12 cellular contexts compared by ENCODE assay signal in the genomic region with DNA sequence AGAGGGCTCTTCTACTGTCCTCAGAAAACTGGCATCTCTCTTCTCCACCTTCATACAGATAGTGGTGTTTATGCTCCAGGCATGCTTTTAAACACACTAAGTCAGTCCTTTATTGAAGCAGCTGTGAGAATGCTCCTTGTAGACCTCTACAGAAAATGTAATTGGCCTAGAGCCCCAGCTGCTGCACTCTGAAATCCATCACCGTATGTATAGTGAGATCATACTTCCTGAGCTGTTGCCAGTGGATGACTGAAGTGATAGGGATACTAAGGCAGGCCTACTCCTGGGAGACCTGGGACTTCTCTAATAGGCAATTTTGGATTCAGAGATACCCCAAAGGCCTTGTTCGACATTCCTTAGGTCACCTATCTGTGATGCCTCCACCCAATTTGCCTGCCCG.
"Had no signal": no experiment of that assay in that cellular context is flagged by ENCODE, and none has a peak within 500 bp of the region (broad histone marks: within the 10 kb centered on the region; RNA-seq: fewer than 3 reads in every experiment).

No MANE protein-coding gene starts in this region.

- H3K4me3 Mint-ChIP-seq: activated CD8-positive, alpha-beta memory T cell treated with anti-CD3 and anti-CD28 coated beads, Interleukin-2, amount 10 ng/mL, durations not matched to agents 7 days and 5 days; activated naive CD8-positive, alpha-beta T cell treated with anti-CD3 and anti-CD28 coated beads for 36 hours; activated T-cell treated with anti-CD3 and anti-CD28 coated beads, Interleukin-2, amount 50 U/mL, for 24 hours; T-helper 2 cell treated with Interferon-gamma antibody and Interleukin-4, amounts not matched to agents 5 μg/mL and 100 μg/mL, for 36 hours had no signal

- ATAC-seq: activated CD8-positive, alpha-beta memory T cell treated with anti-CD3 and anti-CD28 coated beads, Interleukin-2, amount 10 ng/mL, durations not matched to agents 7 days and 5 days; gastrocnemius medialis had no signal

- H3K36me3 ChIP-seq: gastrocnemius medialis, transverse colon had no signal

- H3K4me1 ChIP-seq: gastrocnemius medialis, transverse colon had no signal

- DNase-seq: activated CD4-positive, alpha-beta T cell treated with anti-CD3 and anti-CD28 coated beads for 1 hour; activated CD4-positive, alpha-beta T cell treated with anti-CD3 and anti-CD28 coated beads, Interleukin-2, amount 50 U/mL, for 48 hours; activated CD8-positive, alpha-beta memory T cell treated with anti-CD3 and anti-CD28 coated beads, Interleukin-2, amount 10 ng/mL, durations not matched to agents 7 days and 5 days; activated gamma-delta T cell; activated naive CD8-positive, alpha-beta T cell treated with anti-CD3 and anti-CD28 coated beads for 36 hours; activated T-cell treated with anti-CD3 and anti-CD28 coated beads, Interleukin-2, amount 50 U/mL, for 24 hours; anterior cingulate cortex; gastrocnemius medialis; transverse colon had no signal

- H3K79me2 ChIP-seq: hepatocyte had no signal

- H3K9me3 ChIP-seq: gastrocnemius medialis, transverse colon had no signal

- H3K9me3 Mint-ChIP-seq: activated T-cell treated with anti-CD3 and anti-CD28 coated beads, Interleukin-2, amount 50 U/mL, for 24 hours; T-helper 2 cell treated with Interferon-gamma antibody and Interleukin-4, amounts not matched to agents 5 μg/mL and 100 μg/mL, for 36 hours had no signal

- H3K4me3 ChIP-seq: gastrocnemius medialis, hepatocyte, skin epidermis, transverse colon had no signal

- H3K4me1 Mint-ChIP-seq: activated CD8-positive, alpha-beta memory T cell treated with anti-CD3 and anti-CD28 coated beads, Interleukin-2, amount 10 ng/mL, durations not matched to agents 7 days and 5 days; activated naive CD8-positive, alpha-beta T cell treated with anti-CD3 and anti-CD28 coated beads for 36 hours had no signal

- H3K27ac Mint-ChIP-seq: activated CD8-positive, alpha-beta memory T cell treated with anti-CD3 and anti-CD28 coated beads, Interleukin-2, amount 10 ng/mL, durations not matched to agents 7 days and 5 days; activated naive CD8-positive, alpha-beta T cell treated with anti-CD3 and anti-CD28 coated beads for 36 hours; activated T-cell treated with anti-CD3 and anti-CD28 coated beads, Interleukin-2, amount 50 U/mL, for 24 hours; T-helper 2 cell treated with Interferon-gamma antibody and Interleukin-4, amounts not matched to agents 5 μg/mL and 100 μg/mL, for 36 hours had no signal

- H3K27me3 Mint-ChIP-seq: activated CD8-positive, alpha-beta memory T cell treated with anti-CD3 and anti-CD28 coated beads, Interleukin-2, amount 10 ng/mL, durations not matched to agents 7 days and 5 days; activated naive CD8-positive, alpha-beta T cell treated with anti-CD3 and anti-CD28 coated beads for 36 hours; activated T-cell treated with anti-CD3 and anti-CD28 coated beads, Interleukin-2, amount 50 U/mL, for 24 hours had no signal

- H3K36me3 Mint-ChIP-seq: activated CD8-positive, alpha-beta memory T cell treated with anti-CD3 and anti-CD28 coated beads, Interleukin-2, amount 10 ng/mL, durations not matched to agents 7 days and 5 days had no signal

- H3K27ac ChIP-seq: gastrocnemius medialis, hepatocyte, skin epidermis, transverse colon had no signal

- H3K4me2 ChIP-seq: hepatocyte had no signal

- H2AFZ ChIP-seq: hepatocyte had no signal

- H3K27me3 ChIP-seq: gastrocnemius medialis, hepatocyte, transverse colon had no signal
